1 cellular context compared by ENCODE assay signal in genomic region chr1:32718527-32718926, GRCh38.
TF ChIP-seq lines count a peak whose summit lies in the region.

No MANE protein-coding gene starts in this region.

TF ChIP-seq in IMR-90, 13 proteins besides CTCF, POLR2A, EP300 and RAD21 (continued from another document):
- no peak for TF ChIP-seq USF2 (IDR thresholded peaks at IDR 0.05; ENCODE audit: low read depth, low read length)
- TF ChIP-seq MAFK (IDR thresholded peaks at IDR 0.05; ENCODE audit: low read depth, low read length): no peak
TF ChIP-seq in IMR-90: peak in this region for 0.
